10 cellular contexts compared by ENCODE assay signal in genomic region chr5:72508241-72509170, GRCh38. TPM values are rescaled to one million over a fixed set of nuclear protein-coding genes. Genes with fewer than 3 reads are reported as not detected.
DNase-seq lines count a peak whose midpoint lies in the region; ATAC-seq, FAIRE-seq and TF ChIP-seq lines count a peak whose summit lies in the region.
"Had no signal": no experiment of that assay in that cellular context is flagged by ENCODE, and none has a peak within 500 bp of the region (broad histone marks: within the 10 kb centered on the region; RNA-seq: fewer than 3 reads in every experiment).

No MANE protein-coding gene starts in this region.

- H3K9me3 ChIP-seq in GM12878 (replicated peaks; ENCODE audit: control insufficient read depth, insufficient read depth, low read length) (no peaks in the 10 kb centered on the region), thyroid gland (no peaks in the 10 kb centered on the region)
- no peaks in the 10 kb centered on the region for H3K9me3 ChIP-seq in CD4-positive, alpha-beta memory T cell (ENCODE audit: control insufficient read depth in 1 of 2, low read length in 2 of 2)

- DNase-seq in GM12878 (ENCODE audit: low read depth, low spot score): peak; percentile 83
- DNase-seq in thyroid gland: no peak
- DNase-seq in CD4-positive, alpha-beta memory T cell: no peak
- DNase-seq in superior temporal gyrus (ENCODE audit: extremely low spot score): no peak
- no peak for DNase-seq in iPS-NIHi7 (ENCODE audit: extremely low spot score)

- TF ChIP-seq CTCF in GM12878 (IDR thresholded peaks at IDR 0.05 in 2 of 3, conservative IDR thresholded peaks at IDR 0.05 in 1 of 3; ENCODE audit: control insufficient read depth in 2 of 3, extremely low read depth in 1 of 3, insufficient read depth in 1 of 3, low read depth in 3 of 3, low read length in 3 of 3): no peak
- TF ChIP-seq CTCF in thyroid gland (IDR thresholded peaks at IDR 0.05): no peak

- SMC1A ChIA-PET in GM12878 (lab: Charles Lee; ENCODE audit: uncharacterized antibody, unreplicated experiment): interaction anchor here (0.9 to 7.2 kb wide), 13 partner anchors 9 to 142 kb away, joined by 3 to 55 read pairs (median 4); no protein-coding TSS in a partner anchor

- H2AFZ ChIP-seq in GM12878 (ENCODE audit: control insufficient read depth, low read depth, low read length): peak overlapping the region; percentile 43; the same call in 1 of the 2 replicates

- ATAC-seq in GM19463 (IDR thresholded peaks at IDR 0.05; ENCODE audit: unreplicated experiment) (peak; percentile 91), HG03103 (IDR thresholded peaks at IDR 0.05; ENCODE audit: low read depth, unreplicated experiment) (peak; percentile 91), GM12878 (peak; percentile 98)

- H3K4me3 ChIP-seq in GM12878 (no peak overlapping the region), thyroid gland (replicated peaks in 1 of 3) (no peak overlapping the region)
- no peak overlapping the region for H3K4me3 ChIP-seq in CD4-positive, alpha-beta memory T cell (ENCODE audit: low read length in 2 of 2)

- H3K9me3 Mint-ChIP-seq in CD4-positive, alpha-beta memory T cell: peaks cover 0 to 4% (median 0%) of the 10 kb centered on the region in 8 donors
- H3K9me3 Mint-ChIP-seq: activated T-helper 2 cell treated with anti-CD3 and anti-CD28 coated beads, Interferon-gamma antibody, Interleukin-2, Interleukin-4, amounts not matched to agents 10 μg/mL and 5 μg/mL and 100 μg/mL, durations not matched to agents 14 hours and 24 hours and 36 hours had no signal

- POLR2A ChIA-PET in GM12878 (lab: Charles Lee): interaction anchor here (0.8 to 1.3 kb wide), 5 partner anchors 12 to 330 kb away, joined by 3 to 9 read pairs (median 4); no protein-coding TSS in a partner anchor
- POLR2A ChIA-PET in CD4-positive, alpha-beta memory T cell (lab: Charles Lee; ENCODE audit: partially characterized antibody): no interaction called here

- TF ChIP-seq EP300 in GM12878 (IDR thresholded peaks at IDR 0.05; ENCODE audit: borderline replicate concordance in 1 of 2, control insufficient read depth in 1 of 2, low read depth in 2 of 2, low read length in 2 of 2): peak; percentile 66 to 68; a peak in 3 of 4 replicates

- TF ChIP-seq RAD21 in GM12878 (IDR thresholded peaks at IDR 0.05; ENCODE audit: insufficient read depth, low read depth, low read length): no peak

- no peaks in the 10 kb centered on the region for H3K79me2 ChIP-seq in GM12878 (ENCODE audit: control insufficient read depth, insufficient read depth, low read length)

- no peaks in the 10 kb centered on the region for H3K36me3 ChIP-seq in GM12878 (ENCODE audit: control insufficient read depth in 2 of 2, insufficient read depth in 2 of 2, low read length in 1 of 2)
- no peaks in the 10 kb centered on the region for H3K36me3 ChIP-seq in thyroid gland
- no peaks in the 10 kb centered on the region for H3K36me3 ChIP-seq in CD4-positive, alpha-beta memory T cell (ENCODE audit: insufficient read depth, low read length)

- no peaks in the 10 kb centered on the region for H3K4me1 Mint-ChIP-seq in CD4-positive, alpha-beta memory T cell

- H3K27ac Mint-ChIP-seq in CD4-positive, alpha-beta memory T cell: no peak overlapping the region
- H3K27ac Mint-ChIP-seq: activated T-helper 2 cell treated with anti-CD3 and anti-CD28 coated beads, Interferon-gamma antibody, Interleukin-2, Interleukin-4, amounts not matched to agents 10 μg/mL and 5 μg/mL and 100 μg/mL, durations not matched to agents 14 hours and 24 hours and 36 hours had no signal

- H3K36me3 Mint-ChIP-seq in CD4-positive, alpha-beta memory T cell: no peaks in the 10 kb centered on the region

- H4K20me1 ChIP-seq in GM12878 (ENCODE audit: control insufficient read depth, insufficient read depth): no peaks in the 10 kb centered on the region

- H3K4me3 Mint-ChIP-seq in CD4-positive, alpha-beta memory T cell: no peak overlapping the region

- CTCF ChIA-PET in GM12878 (lab: Yijun Ruan, JAX): interaction anchor here (0.6 to 3.0 kb wide), 5 partner anchors 15 to 512 kb away, joined by 3 to 13 read pairs (median 3); no protein-coding TSS in a partner anchor
- CTCF ChIA-PET in CD4-positive, alpha-beta memory T cell (lab: Charles Lee; ENCODE audit: partially characterized antibody): no interaction called here

- in situ Hi-C loops in GM12878 (cut with MboI): no loop called here

- BruUV-seq in GM12878 (replicated peaks; lab: Mats Ljungman, UMichigan): no TSS peak

- TF ChIP-seq POLR2A in GM12878 (IDR thresholded peaks at IDR 0.05; ENCODE audit: low read depth, low read length) (no peak), thyroid gland (IDR thresholded peaks at IDR 0.05) (no peak)

- intact Hi-C loops in GM12878 (cut with micrococcal nuclease; ENCODE audit: unreplicated experiment) (loop anchor here (5.0 kb wide), 1 partner anchor 41 kb away; no protein-coding TSS in a partner anchor), thyroid gland (cut with DNase I) (no loop called here)
- intact Hi-C loops in CD4-positive, alpha-beta memory T cell (cut with micrococcal nuclease): no loop called here

- H3K27me3 Mint-ChIP-seq in CD4-positive, alpha-beta memory T cell: peaks cover 16 to 17% of the 10 kb centered on the region in 2 donors

- over 99% methylated on average over 8 of the region's 8 CpGs for WGBS in GM12878 (ENCODE audit: insufficient coverage, insufficient replicate concordance, low lambda C conversion rate, missing lambda C conversion rate)
- 80 to 83% methylated on average over 8 of the region's 8 CpGs for WGBS in thyroid gland, 2 donors

- no peak for FAIRE-seq in GM12878 (lab: Jason Lieb, UNC)
- FAIRE-seq: keratinocyte had no signal

- peak overlapping the region; percentile 67 for H3K4me2 ChIP-seq in GM12878 (ENCODE audit: control insufficient read depth, insufficient read depth)
- H3K4me2 ChIP-seq: KMS-11 had no signal

- H3K27me3 ChIP-seq in GM12878 (replicated peaks in 1 of 2; ENCODE audit: control insufficient read depth in 2 of 2, insufficient read depth in 2 of 2, low read length in 1 of 2) (no peaks in the 10 kb centered on the region), thyroid gland (no peaks in the 10 kb centered on the region)
- no peaks in the 10 kb centered on the region for H3K27me3 ChIP-seq in CD4-positive, alpha-beta memory T cell (ENCODE audit: insufficient read depth, low read length)

- RAD21 ChIA-PET in GM12878 (lab: Charles Lee; ENCODE audit: unreplicated experiment): interaction anchor here (1.0 to 1.7 kb wide), 10 partner anchors 13 to 142 kb away, joined by 3 to 27 read pairs (median 4); no protein-coding TSS in a partner anchor

- 0 out of 2 replicates have a peak overlapping the region, but pooled peaks have one; percentile 35 for H3K9ac ChIP-seq in GM12878 (ENCODE audit: control insufficient read depth, insufficient read depth, low read length)
- H3K9ac ChIP-seq: KMS-11 had no signal

- H3K4me1 ChIP-seq in GM12878 (ENCODE audit: control insufficient read depth, insufficient read depth, low read length): peaks cover 45% of the 10 kb centered on the region
- peaks cover 21 to 52% of the 10 kb centered on the region in 2 donors for H3K4me1 ChIP-seq in thyroid gland
- H3K4me1 ChIP-seq in CD4-positive, alpha-beta memory T cell (ENCODE audit: insufficient read depth, low read length): no peaks in the 10 kb centered on the region

- H3K27ac ChIP-seq in GM12878 (ENCODE audit: control insufficient read depth, insufficient read depth) (peak overlapping the region; percentile 60), thyroid gland (peak overlapping the region; percentile 4 to 72 (median 56))
- H3K27ac ChIP-seq in CD4-positive, alpha-beta memory T cell (ENCODE audit: low read depth, low read length): no peak overlapping the region
- H3K27ac ChIP-seq: KMS-11 had no signal

TF ChIP-seq in GM12878, 131 proteins besides CTCF, POLR2A, EP300 and RAD21 (continues in another document):
- no peak for TF ChIP-seq ELK1 (IDR thresholded peaks at IDR 0.05; ENCODE audit: low read depth, low read length)
- no peak for TF ChIP-seq SUPT20H (IDR thresholded peaks at IDR 0.05; ENCODE audit: borderline replicate concordance, control insufficient read depth, low read depth, low read length)

RNA-seq across cellular contexts. Expression of gene ZNF366, which starts 1.3 kb away (rescaled TPM):
- not detected in 2 replicates for total RNA-seq in GM12878 (2013; cell fraction: nucleolus; rRNA removed)
- total RNA-seq in GM12878 (2014; rRNA removed) (0.06 TPM in 1 of 2 replicates, not detected in the other), GM12878 (2014; rRNA removed; fragmentation: Illumina TruSeq; extraction: Trizol) (0.05 TPM in 1 of 2 replicates, not detected in the other), GM12878 (2021) (0.18 TPM in 1 of 2 replicates, not detected in the other), thyroid gland (10 to 100 TPM in 1 of 4 donors, 1 to 10 TPM in 3; 1.3 to 14.7 (median 3.0) TPM)
- polyA plus RNA-seq in GM12878 (2011; ENCODE audit: low read depth): not detected
- polyA plus RNA-seq in GM12878 (2011; rRNA removed) (not detected in 2 replicates), GM12878 (2014; fragmentation: Illumina TruSeq; extraction: Trizol) (0.01 and 0.10 TPM in 2 replicates), GM12878 (2014; fragmentation: Nextera tagmentation; extraction: Ambion mirVana) (not detected), GM12878 (2014; rRNA removed) (0.03 TPM in 1 of 2 replicates, not detected in the other), GM12878 (2016; fragmentation: Nextera tagmentation; extraction: Ambion mirVana) (not detected)
- polyA plus RNA-seq in GM12878 (2011; cell fraction: cytosol; rRNA removed): not detected in 2 replicates
- not detected in 2 replicates for polyA plus RNA-seq in GM12878 (2011; cell fraction: nucleus; rRNA removed)
- 0.04 and 0.08 TPM in 2 replicates for polyA plus RNA-seq in GM12878 (2012)
- not detected in 2 replicates for polyA minus RNA-seq in GM12878 (2011; rRNA and poly(A)+ RNA removed)
- not detected in 2 replicates for polyA minus RNA-seq in GM12878 (2011; cell fraction: cytosol; rRNA and poly(A)+ RNA removed)
- not detected in 2 replicates for polyA minus RNA-seq in GM12878 (2011; cell fraction: nucleus; rRNA and poly(A)+ RNA removed)
- total RNA-seq in CD4-positive, alpha-beta memory T cell: under 1 TPM; 0.29 to 0.58 TPM
- polyA plus RNA-seq in CD4-positive, alpha-beta memory T cell: not detected
- total RNA-seq: activated T-helper 2 cell treated with anti-CD3 and anti-CD28 coated beads, Interferon-gamma antibody, Interleukin-2, Interleukin-4, amounts not matched to agents 10 μg/mL and 5 μg/mL and 100 μg/mL, durations not matched to agents 14 hours and 24 hours and 36 hours had no signal
- polyA plus RNA-seq: keratinocyte had no signal
